In the genomic region with DNA sequence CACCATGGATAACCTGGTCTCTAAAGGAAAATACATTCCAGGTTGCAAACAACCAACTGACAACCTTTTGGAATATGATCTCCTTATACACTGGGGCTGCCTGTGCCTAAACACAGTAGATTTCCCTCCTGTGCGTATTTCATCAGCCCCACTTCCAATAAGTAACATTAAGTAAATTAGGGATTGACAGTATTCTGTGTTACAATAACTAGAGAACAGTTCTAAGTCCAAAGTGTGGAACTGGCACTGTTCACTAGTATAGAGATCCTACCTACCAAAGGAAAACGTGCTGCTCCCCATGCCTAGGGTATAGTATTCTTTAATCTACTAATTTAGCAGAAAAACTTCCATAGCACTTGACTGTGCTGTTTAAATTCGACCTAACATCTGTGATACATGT, we compare ENCODE assay signal across 1 cellular context.
TF ChIP-seq lines count a peak whose summit lies in the region.

No MANE protein-coding gene starts in this region.

TF ChIP-seq in liver, 16 proteins besides CTCF, POLR2A, EP300 and RAD21 (continued from another document):
- TF ChIP-seq, protein P1, sequence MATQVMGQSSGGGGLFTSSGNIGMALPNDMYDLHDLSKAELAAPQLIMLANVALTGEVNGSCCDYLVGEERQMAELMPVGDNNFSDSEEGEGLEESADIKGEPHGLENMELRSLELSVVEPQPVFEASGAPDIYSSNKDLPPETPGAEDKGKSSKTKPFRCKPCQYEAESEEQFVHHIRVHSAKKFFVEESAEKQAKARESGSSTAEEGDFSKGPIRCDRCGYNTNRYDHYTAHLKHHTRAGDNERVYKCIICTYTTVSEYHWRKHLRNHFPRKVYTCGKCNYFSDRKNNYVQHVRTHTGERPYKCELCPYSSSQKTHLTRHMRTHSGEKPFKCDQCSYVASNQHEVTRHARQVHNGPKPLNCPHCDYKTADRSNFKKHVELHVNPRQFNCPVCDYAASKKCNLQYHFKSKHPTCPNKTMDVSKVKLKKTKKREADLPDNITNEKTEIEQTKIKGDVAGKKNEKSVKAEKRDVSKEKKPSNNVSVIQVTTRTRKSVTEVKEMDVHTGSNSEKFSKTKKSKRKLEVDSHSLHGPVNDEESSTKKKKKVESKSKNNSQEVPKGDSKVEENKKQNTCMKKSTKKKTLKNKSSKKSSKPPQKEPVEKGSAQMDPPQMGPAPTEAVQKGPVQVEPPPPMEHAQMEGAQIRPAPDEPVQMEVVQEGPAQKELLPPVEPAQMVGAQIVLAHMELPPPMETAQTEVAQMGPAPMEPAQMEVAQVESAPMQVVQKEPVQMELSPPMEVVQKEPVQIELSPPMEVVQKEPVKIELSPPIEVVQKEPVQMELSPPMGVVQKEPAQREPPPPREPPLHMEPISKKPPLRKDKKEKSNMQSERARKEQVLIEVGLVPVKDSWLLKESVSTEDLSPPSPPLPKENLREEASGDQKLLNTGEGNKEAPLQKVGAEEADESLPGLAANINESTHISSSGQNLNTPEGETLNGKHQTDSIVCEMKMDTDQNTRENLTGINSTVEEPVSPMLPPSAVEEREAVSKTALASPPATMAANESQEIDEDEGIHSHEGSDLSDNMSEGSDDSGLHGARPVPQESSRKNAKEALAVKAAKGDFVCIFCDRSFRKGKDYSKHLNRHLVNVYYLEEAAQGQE (IDR thresholded peaks at IDR 0.05), result no peak
- TF ChIP-seq TAF1 (conservative IDR thresholded peaks at IDR 0.05), result no peak
- no peak for TF ChIP-seq EGR1 (IDR thresholded peaks at IDR 0.05; ENCODE audit: low read depth in 2 of 2)
- TF ChIP-seq FOXA2 (IDR thresholded peaks at IDR 0.05), result peak; percentile 66
